In the genomic region with DNA sequence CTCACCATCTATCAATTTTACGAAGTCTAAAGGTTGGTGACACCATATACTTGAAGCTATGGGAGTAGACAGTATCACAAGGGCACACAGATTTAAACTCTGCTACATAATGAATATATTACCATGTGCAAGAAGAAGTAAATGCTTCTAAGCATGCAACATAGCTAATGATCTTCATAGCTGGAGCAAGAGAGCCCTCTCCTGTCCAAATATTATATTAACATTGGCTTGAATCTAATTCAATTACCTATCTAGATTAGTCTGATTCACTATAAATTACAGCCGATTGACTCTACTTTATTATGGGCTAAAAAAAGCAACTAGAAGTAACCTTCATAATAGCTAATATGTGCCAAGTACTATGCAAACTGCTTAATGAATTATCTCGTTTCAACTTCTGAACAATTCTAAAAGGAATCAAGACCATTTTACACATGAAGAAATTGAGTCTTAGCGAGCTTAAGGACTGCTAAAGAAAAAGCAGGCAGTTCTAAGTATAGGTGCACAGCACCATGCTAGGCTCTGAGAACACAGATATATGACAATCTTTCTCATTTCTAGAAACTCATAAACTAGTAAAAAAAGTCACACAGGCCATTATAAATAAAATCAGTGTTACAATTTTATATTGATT, we compare ENCODE assay signal across 9 cellular contexts.
DNase-seq lines count a peak whose midpoint lies in the region; ATAC-seq and FAIRE-seq lines count a peak whose summit lies in the region.
"Had no signal": no experiment of that assay in that cellular context is flagged by ENCODE, and none has a peak within 500 bp of the region (broad histone marks: within the 10 kb centered on the region; RNA-seq: fewer than 3 reads in every experiment).

No MANE protein-coding gene starts in this region.

- peak; percentile 47 for DNase-seq in NCI-H1105 treated with DMSO at 0.1 percent for 48 hours (lab: John Stamatoyannopoulos, UW)
- peak; percentile 78 for DNase-seq in adipocyte (ENCODE audit: low read depth)
- DNase-seq in activated CD8-positive, alpha-beta memory T cell treated with anti-CD3 and anti-CD28 coated beads for 24 hours = no peak
- no peak for DNase-seq in activated naive CD8-positive, alpha-beta T cell treated with anti-CD3 and anti-CD28 coated beads, Interleukin-2, amount 50 U/mL, for 24 hours
- DNase-seq in GM19240 (ENCODE audit: insufficient read length, low spot score) = no peak
- no peak for DNase-seq in epidermal melanocyte (ENCODE audit: insufficient read length, low spot score)
- DNase-seq: lower lobe of right lung had no signal

- peaks cover 51% of the 10 kb centered on the region for H3K36me3 ChIP-seq in adipocyte (ENCODE audit: control insufficient read depth, insufficient read depth, low read length, severe bottlenecking)

- H3K4me3 ChIP-seq in adipocyte (ENCODE audit: low read length) = no peak overlapping the region
- H3K4me3 ChIP-seq: lower lobe of right lung had no signal

- FAIRE-seq in G401.6 (lab: Jason Lieb, UNC) = peak; percentile 91
- peak; percentile 99 for FAIRE-seq in islet of Langerhans (lab: Jason Lieb, UNC)

- H3K9me3 ChIP-seq in adipocyte (ENCODE audit: control insufficient read depth, low read length) = no peaks in the 10 kb centered on the region
- H3K9me3 ChIP-seq: lower lobe of right lung had no signal

- H3K4me3 Mint-ChIP-seq in activated naive CD8-positive, alpha-beta T cell treated with anti-CD3 and anti-CD28 coated beads, Interleukin-2, amount 50 U/mL, for 24 hours = no peak overlapping the region

- no peaks in the 10 kb centered on the region for H3K4me1 ChIP-seq in adipocyte (ENCODE audit: control insufficient read depth, insufficient read depth, low read length)
- H3K4me1 ChIP-seq: lower lobe of right lung had no signal

- no peak overlapping the region for H3K9ac ChIP-seq in adipocyte (ENCODE audit: low read length)

- no peaks in the 10 kb centered on the region for H3K27me3 ChIP-seq in adipocyte (replicated peaks; ENCODE audit: control insufficient read depth, insufficient read depth, low read length)

- H3K27me3 Mint-ChIP-seq in activated naive CD8-positive, alpha-beta T cell treated with anti-CD3 and anti-CD28 coated beads, Interleukin-2, amount 50 U/mL, for 24 hours = no peaks in the 10 kb centered on the region

- no peaks in the 10 kb centered on the region for H3K4me1 Mint-ChIP-seq in activated naive CD8-positive, alpha-beta T cell treated with anti-CD3 and anti-CD28 coated beads, Interleukin-2, amount 50 U/mL, for 24 hours

- H3K36me3 Mint-ChIP-seq in activated naive CD8-positive, alpha-beta T cell treated with anti-CD3 and anti-CD28 coated beads, Interleukin-2, amount 50 U/mL, for 24 hours (ENCODE audit: low read depth) = peaks cover 18% of the 10 kb centered on the region

- no peak overlapping the region for H3K27ac Mint-ChIP-seq in activated naive CD8-positive, alpha-beta T cell treated with anti-CD3 and anti-CD28 coated beads, Interleukin-2, amount 50 U/mL, for 24 hours

- no peaks in the 10 kb centered on the region for H3K9me3 Mint-ChIP-seq in activated naive CD8-positive, alpha-beta T cell treated with anti-CD3 and anti-CD28 coated beads, Interleukin-2, amount 50 U/mL, for 24 hours

- no peak for ATAC-seq in activated naive CD8-positive, alpha-beta T cell treated with anti-CD3 and anti-CD28 coated beads, Interleukin-2, amount 50 U/mL, for 24 hours

Comparison
In these comparisons a context has a peak if more than half of its experiments do, and no peak if none do; other contexts are left out.
1. DNase-seq: peak in NCI-H1105 treated with DMSO at 0.1 percent for 48 hours (single experiment) and adipocyte (single experiment); none in activated CD8-positive, alpha-beta memory T cell treated with anti-CD3 and anti-CD28 coated beads for 24 hours (single experiment), activated naive CD8-positive, alpha-beta T cell treated with anti-CD3 and anti-CD28 coated beads, Interleukin-2, amount 50 U/mL, for 24 hours (single experiment), GM19240 (single experiment) and epidermal melanocyte (single experiment).